In genomic region chr14:39247256-39247655, GRCh38 we compare ENCODE assay signal across 18 cellular contexts. TPM values are rescaled to one million over a fixed set of nuclear protein-coding genes. Genes with fewer than 3 reads are reported as not detected.
A peak's percentile ranks its signal among the peaks of the same experiment; 100 is the strongest.
DNase-seq lines count a peak whose midpoint lies in the region; ATAC-seq, FAIRE-seq and TF ChIP-seq lines count a peak whose summit lies in the region.
"Had no signal": no experiment of that assay in that cellular context is flagged by ENCODE, and none has a peak within 500 bp of the region (broad histone marks: within the 10 kb centered on the region; RNA-seq: fewer than 3 reads in every experiment).

No MANE protein-coding gene starts in this region.

- H3K4me1 ChIP-seq in A549, result peaks cover 5% of the 10 kb centered on the region; the same call in 1 of the 3 replicates
- no peaks in the 10 kb centered on the region for H3K4me1 ChIP-seq in body of pancreas
- no peaks in the 10 kb centered on the region for H3K4me1 ChIP-seq in colonic mucosa
- H3K4me1 ChIP-seq: prostate gland, upper lobe of right lung had no signal

- H3K4me3 ChIP-seq in A549 (no peak overlapping the region), body of pancreas (no peak overlapping the region), colonic mucosa (no peak overlapping the region)
- H3K4me3 ChIP-seq: mucosa of descending colon, prostate gland, upper lobe of right lung had no signal

- intact Hi-C loops in body of pancreas (cut with DNase I), result no loop called here
- intact Hi-C loops in colonic mucosa (cut with DNase I), result no loop called here

- TF ChIP-seq POLR2A in A549 (IDR thresholded peaks at IDR 0.05; ENCODE audit: low read length) (no peak), H54 (IDR thresholded peaks at IDR 0.05; ENCODE audit: low read depth, low read length) (no peak), body of pancreas (IDR thresholded peaks at IDR 0.05) (no peak)

- CTCF ChIA-PET in A549 (lab: Yijun Ruan, JAX), result interaction anchor here (1.0 to 1.2 kb wide), 2 partner anchors 15 to 184 kb away, joined by 3 to 4 read pairs; no protein-coding TSS in a partner anchor

- H3K36me3 ChIP-seq in body of pancreas (replicated peaks in 1 of 2; ENCODE audit: insufficient read depth in 1 of 2, low read depth in 2 of 2) (no peaks in the 10 kb centered on the region), colonic mucosa (no peaks in the 10 kb centered on the region)
- H3K36me3 ChIP-seq: prostate gland, upper lobe of right lung had no signal

- no peak for TF ChIP-seq EP300 in A549 (IDR thresholded peaks at IDR 0.05)

- 84% methylated on average over 1 of the region's 1 CpG for WGBS in A549 (ENCODE audit: missing lambda C conversion rate)
- WGBS in body of pancreas, 2 donors, result 90 to 91% methylated on average over 1 of the region's 1 CpG

- no peak overlapping the region for H3K4me2 ChIP-seq in A549

- FAIRE-seq in A549 (lab: Jason Lieb, UNC) (peak; percentile 23), H54 (lab: Jason Lieb, UNC) (peak; percentile 97)

- POLR2A ChIA-PET in A549 (lab: Yijun Ruan, JAX), result interaction anchor here (1.2 kb wide), 1 partner anchor 19 kb away, joined by 4 read pairs; no protein-coding TSS in a partner anchor

- H3K27ac ChIP-seq in A549, result no peak overlapping the region
- H3K27ac ChIP-seq in body of pancreas, result no peak overlapping the region
- no peak overlapping the region for H3K27ac ChIP-seq in colonic mucosa
- H3K27ac ChIP-seq: prostate gland, upper lobe of right lung had no signal

- H3K9me3 ChIP-seq in A549 (no peaks in the 10 kb centered on the region), body of pancreas (no peaks in the 10 kb centered on the region), colonic mucosa (no peaks in the 10 kb centered on the region)
- H3K9me3 ChIP-seq: mucosa of descending colon, prostate gland, upper lobe of right lung had no signal

- ATAC-seq in A549, result peak in 1 of 2 experiments; percentile 54; a peak in 2 of 6 replicates
- no peak for ATAC-seq in body of pancreas
- ATAC-seq: mucosa of descending colon, Panc1, upper lobe of right lung had no signal

- DNase-seq in A549 (ENCODE audit: low read depth in 1 of 2, low spot score in 1 of 2), result no peak
- peak; percentile 15 for DNase-seq in H54 (ENCODE audit: insufficient read length, low spot score)
- DNase-seq in amniotic epithelial cell (ENCODE audit: low read depth), result peak; percentile 87
- DNase-seq in fibroblast of the conjunctiva (ENCODE audit: low read depth), result peak; percentile 68
- no peak for DNase-seq in body of pancreas
- no peak for DNase-seq in colonic mucosa
- no peak for DNase-seq in NCI-H2171 treated with DMSO at 0.1 percent for 48 hours (lab: John Stamatoyannopoulos, UW)
- no peak for DNase-seq in NCI-H1694 treated with DMSO at 0.1 percent for 48 hours (lab: John Stamatoyannopoulos, UW)
- DNase-seq: activated CD4-positive, alpha-beta T cell treated with anti-CD3 and anti-CD28 coated beads, Interleukin-2, amount 50 U/mL, for 4 hours; AML-193; DMS79; H9; mucosa of descending colon; NCI-H1105; NCI-H446 treated with DMSO at 0.1 percent for 48 hours; upper lobe of right lung had no signal

- H3K27me3 ChIP-seq in body of pancreas, result no peaks in the 10 kb centered on the region
- H3K27me3 ChIP-seq in colonic mucosa, result no peaks in the 10 kb centered on the region
- H3K27me3 ChIP-seq: upper lobe of right lung had no signal

- no peak for TF ChIP-seq RAD21 in A549 (conservative IDR thresholded peaks at IDR 0.05 in 1 of 2, IDR thresholded peaks at IDR 0.05 in 1 of 2)

- TF ChIP-seq CTCF in A549 (IDR thresholded peaks at IDR 0.05) (no peak), body of pancreas (IDR thresholded peaks at IDR 0.05) (no peak), colonic mucosa (IDR thresholded peaks at IDR 0.05) (no peak)

- no peak overlapping the region for H3K9ac ChIP-seq in colonic mucosa (ENCODE audit: low read depth in 2 of 2, low read length in 2 of 2)

TF ChIP-seq in A549, 52 proteins besides CTCF, POLR2A, EP300 and RAD21:
- TF ChIP-seq RARB (CRISPR knock-in tag; IDR thresholded peaks at IDR 0.05) (no peak), GATA3 (IDR thresholded peaks at IDR 0.05; ENCODE audit: borderline replicate concordance) (no peak), HES2 (IDR thresholded peaks at IDR 0.05) (no peak), HOXB5 (CRISPR knock-in tag; IDR thresholded peaks at IDR 0.05) (no peak), CHD2 (IDR thresholded peaks at IDR 0.05; ENCODE audit: low read length, partially characterized antibody) (no peak), HOXA7 (CRISPR knock-in tag; IDR thresholded peaks at IDR 0.05) (no peak), PBX3 (IDR thresholded peaks at IDR 0.05) (no peak)

RNA-seq across cellular contexts. Expression of gene MIA2, which starts 13.5 kb away (rescaled TPM):
- polyA plus RNA-seq in A549 (2011; rRNA removed) (71.7 and 73.9 TPM in 2 replicates), A549 (2017; fragmentation: RNase III; extraction: RNeasy Plus Mini Kit Qiagen cat#74134 plus additional on column Dnase treatment) (22.9 to 25.6 TPM (median 25.4 TPM) in 3 replicates)
- polyA plus RNA-seq in A549 (2012; cell fraction: cytosol; rRNA removed), result 8.5 and 12.4 TPM in 2 replicates
- polyA plus RNA-seq in A549 (2012; cell fraction: nucleus; rRNA removed), result 10.4 and 16.1 TPM in 2 replicates
- polyA minus RNA-seq in A549 (2011; rRNA and poly(A)+ RNA removed), result 23.1 and 26.2 TPM in 2 replicates
- total RNA-seq in body of pancreas (10 to 100 TPM; 43.6 to 46.8 TPM), colonic mucosa (10 to 100 TPM; 41.8 to 61.8 TPM)

Comparison
In these comparisons a context has a peak if more than half of its experiments do, and no peak if none do; other contexts are left out.
1. DNase-seq: peak in H54 (single experiment), amniotic epithelial cell (single experiment) and fibroblast of the conjunctiva (single experiment); none in A549 (0 of 2), body of pancreas (0 of 4), colonic mucosa (single experiment), NCI-H2171 treated with DMSO at 0.1 percent for 48 hours (single experiment) and NCI-H1694 treated with DMSO at 0.1 percent for 48 hours (single experiment).